9 cellular contexts compared by ENCODE assay signal in genomic region chr22:37674248-37674647, GRCh38. TPM values are rescaled to one million over a fixed set of nuclear protein-coding genes. Genes with fewer than 3 reads are reported as not detected.
DNase-seq lines count a peak whose midpoint lies in the region; ATAC-seq and TF ChIP-seq lines count a peak whose summit lies in the region.
"Had no signal": no experiment of that assay in that cellular context is flagged by ENCODE, and none has a peak within 500 bp of the region (broad histone marks: within the 10 kb centered on the region; RNA-seq: fewer than 3 reads in every experiment).

No MANE protein-coding gene starts in this region.

- H3K79me2 ChIP-seq in PC-9 (ENCODE audit: low read depth): no peaks in the 10 kb centered on the region

- no peak overlapping the region for H3K4me3 ChIP-seq in PC-9
- peak overlapping the region in 15 of 59 donors; percentile 52 to 68 (median 64) for H3K4me3 ChIP-seq in dorsolateral prefrontal cortex
- peak overlapping the region in 1 of 4 donors; percentile 67 for H3K4me3 ChIP-seq in sigmoid colon

- TF ChIP-seq CTCF in CD4-positive, alpha-beta T cell (IDR thresholded peaks at IDR 0.05): no peak
- TF ChIP-seq CTCF in PC-9 (conservative IDR thresholded peaks at IDR 0.05): no peak
- TF ChIP-seq CTCF in dorsolateral prefrontal cortex (IDR thresholded peaks at IDR 0.05 in 54 of 56, conservative IDR thresholded peaks at IDR 0.05 in 2 of 56; ENCODE audit: low read depth in 1 of 56, partially characterized antibody in 56 of 56): no peak
- no peak for TF ChIP-seq CTCF in sigmoid colon (IDR thresholded peaks at IDR 0.05)

- no peak for TF ChIP-seq EP300 in sigmoid colon (IDR thresholded peaks at IDR 0.05)

- no peaks in the 10 kb centered on the region for H3K27me3 Mint-ChIP-seq in CD4-positive, alpha-beta T cell

- no peak overlapping the region for H3K27ac ChIP-seq in CD4-positive, alpha-beta T cell (ENCODE audit: low read depth, low read length)
- peak overlapping the region; percentile 27; the same call in 1 of the 2 replicates for H3K27ac ChIP-seq in PC-9
- peak overlapping the region in 57 of 59 donors; percentile 28 to 97 (median 90) for H3K27ac ChIP-seq in dorsolateral prefrontal cortex
- peak overlapping the region; percentile 92 to 99 (median 95) for H3K27ac ChIP-seq in sigmoid colon

- H3K9me2 ChIP-seq in PC-9 (ENCODE audit: insufficient read depth): no peaks in the 10 kb centered on the region

- H3K4me1 Mint-ChIP-seq in CD4-positive, alpha-beta T cell (ENCODE audit: low read depth): peaks cover 56% of the 10 kb centered on the region

- H3K36me3 ChIP-seq in PC-9 (ENCODE audit: low read depth): no peaks in the 10 kb centered on the region
- peaks cover 0 to 9% (median 1%) of the 10 kb centered on the region in 4 donors for H3K36me3 ChIP-seq in sigmoid colon

- intact Hi-C loops in CD4-positive, alpha-beta T cell (cut with DNase I, micrococcal nuclease): no loop called here
- intact Hi-C loops in PC-9 (cut with micrococcal nuclease; ENCODE audit: unreplicated experiment) (loop anchor here (10.0 kb wide), 1 partner anchor 129 kb away; no protein-coding TSS in a partner anchor), dorsolateral prefrontal cortex (cut with DNase I) (no loop called here), sigmoid colon (cut with DNase I) (no loop called here)

- peaks cover 37% of the 10 kb centered on the region for H3F3A ChIP-seq in PC-9 (ENCODE audit: insufficient read depth, low read depth)

- no peaks in the 10 kb centered on the region for H3K9me3 ChIP-seq in CD4-positive, alpha-beta T cell (ENCODE audit: control insufficient read depth, low read length)
- H3K9me3 ChIP-seq in PC-9 (ENCODE audit: insufficient read depth, low read depth) (no peaks in the 10 kb centered on the region), sigmoid colon (no peaks in the 10 kb centered on the region)

- no peak for TF ChIP-seq POLR2A in sigmoid colon (IDR thresholded peaks at IDR 0.05)

- H3K36me3 Mint-ChIP-seq in CD4-positive, alpha-beta T cell (ENCODE audit: low read depth): peaks cover 9% of the 10 kb centered on the region

- H3K27ac Mint-ChIP-seq in CD4-positive, alpha-beta T cell: peak overlapping the region; percentile 96

- H3K4me1 ChIP-seq in PC-9 (replicated peaks; ENCODE audit: insufficient read depth) (peaks cover 46% of the 10 kb centered on the region), sigmoid colon (peaks cover 0 to 70% (median 58%) of the 10 kb centered on the region in 4 donors)

- no peaks in the 10 kb centered on the region for H4K20me1 ChIP-seq in PC-9 (ENCODE audit: insufficient read depth)

- peak overlapping the region; percentile 88 for H3K4me2 ChIP-seq in PC-9

- H3K9me3 Mint-ChIP-seq in CD4-positive, alpha-beta T cell: no peaks in the 10 kb centered on the region

- no peak for DNase-seq in CD4-positive, alpha-beta T cell
- DNase-seq in PC-9 (no peak), dorsolateral prefrontal cortex (no peak), sigmoid colon (no peak), anterior cingulate cortex (lab: John Stamatoyannopoulos, UW) (no peak), SKM-1 (lab: John Stamatoyannopoulos, UW; ENCODE audit: unreplicated experiment) (no peak), NCI-H128 (lab: John Stamatoyannopoulos, UW; ENCODE audit: unreplicated experiment) (no peak)
- no peak for DNase-seq in effector CD8-positive, alpha-beta T cell (lab: John Stamatoyannopoulos, UW)
- DNase-seq: NCI-H524 had no signal

- no TSS peak for BruUV-seq in PC-9 (replicated peaks; lab: Mats Ljungman, UMichigan)

- H3K27me3 ChIP-seq in CD4-positive, alpha-beta T cell (ENCODE audit: control insufficient read depth, insufficient read depth, low read length): no peaks in the 10 kb centered on the region
- H3K27me3 ChIP-seq in PC-9 (ENCODE audit: insufficient read depth, low read depth) (no peaks in the 10 kb centered on the region), dorsolateral prefrontal cortex (no peaks in the 10 kb centered on the region), sigmoid colon (no peaks in the 10 kb centered on the region)

- ATAC-seq in CD4-positive, alpha-beta T cell (ENCODE audit: poor library complexity): no peak

- 73 to 81% methylated on average over 12 of the region's 12 CpGs for WGBS in sigmoid colon, 2 donors

- CTCF ChIA-PET in CD4-positive, alpha-beta T cell (lab: Charles Lee): interaction anchor here (1.0 to 12.8 kb wide), 3 partner anchors 13 to 33 kb away, joined by 3 to 171 read pairs (median 3); partner anchors contain the start of genes PDXP and SH3BP1
- CTCF ChIA-PET in PC-9 (lab: Charles Lee): interaction anchor here (0.6 kb wide), 1 partner anchor 57 kb away, joined by 4 read pairs; no protein-coding TSS in a partner anchor

- POLR2A ChIA-PET in CD4-positive, alpha-beta T cell (lab: Charles Lee): interaction anchor here (4.7 to 10.5 kb wide), 4 partner anchors 13 to 66 kb away, joined by 29 to 256 read pairs (median 40); partner anchors contain the start of genes GGA1 and PDXP
- POLR2A ChIA-PET in PC-9 (lab: Charles Lee; ENCODE audit: unreplicated experiment): no interaction called here

- no peak overlapping the region for H2AFZ ChIP-seq in PC-9

- peak overlapping the region; percentile 84 for H3K4me3 Mint-ChIP-seq in CD4-positive, alpha-beta T cell

RNA-seq across cellular contexts. Expression of gene LGALS1, which starts 1.2 kb away (rescaled TPM):
- 10 to 100 TPM; 85.1 to 93.7 TPM for total RNA-seq in CD4-positive, alpha-beta T cell
- total RNA-seq in PC-9 (2021) (734 and 791 TPM in 2 replicates), dorsolateral prefrontal cortex (100 to 1,000 TPM; 153 to 409 (median 258) TPM), sigmoid colon (1,000 to 10,000 TPM in 3 of 4 donors, 100 to 1,000 TPM in 1; 911 to 2,925 (median 2,030) TPM)
- polyA plus RNA-seq in sigmoid colon: 100 to 1,000 TPM; 373 to 487 (median 439) TPM

RNA-seq across cellular contexts. Expression of gene NOL12, which starts 11.9 kb away (rescaled TPM):
- 10 to 100 TPM; 24.3 to 26.2 TPM for total RNA-seq in CD4-positive, alpha-beta T cell
- 42.1 and 44.3 TPM in 2 replicates for total RNA-seq in PC-9 (2021)
- 10 to 100 TPM; 14.9 to 41.9 (median 27.5) TPM for total RNA-seq in dorsolateral prefrontal cortex
- total RNA-seq in sigmoid colon: 10 to 100 TPM; 10.7 to 28.2 (median 12.5) TPM
- polyA plus RNA-seq in sigmoid colon: 10 to 100 TPM; 33.1 to 41.4 (median 41.3) TPM

RNA-seq across cellular contexts. Expression of gene PDXP, which starts 15.7 kb away (rescaled TPM):
- total RNA-seq in CD4-positive, alpha-beta T cell: 1 to 10 TPM; 1.5 TPM
- total RNA-seq in PC-9 (2021) (10.9 and 13.5 TPM in 2 replicates), dorsolateral prefrontal cortex (100 to 1,000 TPM in 119 of 120 experiments, 10 to 100 TPM in 1; 62.4 to 280 (median 189) TPM), sigmoid colon (10 to 100 TPM in 2 of 4 donors, 1 to 10 TPM in 2; 7.5 to 12.8 (median 9.6) TPM)
- polyA plus RNA-seq in sigmoid colon: 10 to 100 TPM; 30.2 to 51.1 (median 48.6) TPM

RNA-seq across cellular contexts. Expression of gene TRIOBP, which starts 22.6 kb away (rescaled TPM):
- 10 to 100 TPM in 1 of 2 experiments, 1 to 10 TPM in 1; 9.0 to 10.1 TPM for total RNA-seq in CD4-positive, alpha-beta T cell
- total RNA-seq in PC-9 (2021) (170 and 172 TPM in 2 replicates), dorsolateral prefrontal cortex (10 to 100 TPM in 114 of 120 experiments, 1 to 10 TPM in 6; 7.5 to 29.3 (median 14.5) TPM), sigmoid colon (100 to 1,000 TPM in 3 of 4 donors, 10 to 100 TPM in 1; 82.8 to 140 (median 128) TPM)
- 10 to 100 TPM; 51.7 to 61.5 (median 58.7) TPM for polyA plus RNA-seq in sigmoid colon

RNA-seq across cellular contexts. Expression of gene SH3BP1, which starts 34.8 kb away (rescaled TPM):
- total RNA-seq in CD4-positive, alpha-beta T cell: 10 to 100 TPM; 46.9 to 49.0 TPM
- total RNA-seq in PC-9 (2021): 52.1 and 60.5 TPM in 2 replicates
- total RNA-seq in dorsolateral prefrontal cortex: 10 to 100 TPM in 80 of 120 experiments, 1 to 10 TPM in 40; 5.9 to 31.1 (median 11.7) TPM
- total RNA-seq in sigmoid colon: 1 to 10 TPM; 1.4 to 6.9 (median 4.7) TPM
- polyA plus RNA-seq in sigmoid colon: 10 to 100 TPM; 35.4 to 71.2 (median 58.5) TPM
